ENCODE assay signal across 9 cellular contexts in the genomic region with DNA sequence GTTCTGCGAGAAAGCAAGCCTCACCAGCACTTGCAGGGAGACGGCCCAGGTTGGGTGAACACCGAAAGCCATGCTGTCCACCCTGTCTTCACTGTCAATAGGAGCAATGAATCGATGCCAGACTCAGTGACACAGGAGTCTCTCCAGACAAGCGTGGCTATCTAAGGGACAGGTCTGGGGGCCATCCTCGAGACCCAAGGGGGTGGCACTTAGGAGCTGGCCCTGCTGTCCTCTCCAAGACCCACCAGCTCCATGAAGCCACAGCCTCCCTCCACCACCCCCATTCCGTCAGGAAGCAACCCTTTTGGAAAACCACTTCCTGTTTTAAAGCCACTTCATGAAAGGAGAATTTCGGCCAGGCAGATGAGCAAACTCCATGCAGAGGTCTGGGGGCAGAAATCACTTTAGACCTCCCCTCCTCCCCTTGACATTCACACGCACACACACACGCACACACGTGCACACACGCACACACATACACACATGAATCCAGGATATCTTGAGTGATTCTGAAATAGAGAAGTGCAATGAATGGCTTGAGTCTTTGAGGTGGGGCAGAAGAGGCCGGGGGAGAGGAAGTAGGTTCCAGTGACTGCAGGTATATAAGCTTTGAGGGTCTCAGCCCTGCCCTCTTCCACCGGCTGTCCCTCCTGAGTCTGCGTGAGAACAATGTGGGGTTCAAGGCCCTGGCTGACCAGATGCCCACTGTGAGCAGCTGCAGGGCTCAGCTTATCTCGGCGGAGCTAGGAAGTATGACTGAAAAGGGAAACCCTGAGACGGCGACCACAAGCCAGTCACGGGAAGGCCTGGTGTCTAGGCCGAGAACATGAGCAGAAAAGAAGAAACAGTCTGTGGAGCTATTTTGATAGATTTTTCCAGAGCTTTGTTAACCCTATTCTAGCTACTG. TPM values are rescaled to one million over a fixed set of nuclear protein-coding genes. Genes with fewer than 3 reads are reported as not detected.
A peak's percentile ranks its signal among the peaks of the same experiment; 100 is the strongest.
DNase-seq lines count a peak whose midpoint lies in the region; ATAC-seq and TF ChIP-seq lines count a peak whose summit lies in the region.
"Had no signal": no experiment of that assay in that cellular context is flagged by ENCODE, and none has a peak within 500 bp of the region (broad histone marks: within the 10 kb centered on the region; RNA-seq: fewer than 3 reads in every experiment).

No MANE protein-coding gene starts in this region.

- no peak overlapping the region for H2AFZ ChIP-seq in OCI-LY3 (ENCODE audit: low read depth, low read length)

- H3K36me3 ChIP-seq in OCI-LY3 (replicated peaks; ENCODE audit: low read depth, low read length) (peaks cover 12% of the 10 kb centered on the region), thyroid gland (no peaks in the 10 kb centered on the region)

- 75 to 85% methylated on average over 21 of the region's 21 CpGs for whole genome bisulfite sequencing in thyroid gland, 2 donors

- H3K9me3 Mint-ChIP-seq in activated naive CD4-positive, alpha-beta T cell treated with anti-CD3 and anti-CD28 coated beads, Interleukin-2, amount 10 ng/mL, durations not matched to agents 7 days and 5 days: no peaks in the 10 kb centered on the region

- peak overlapping the region; percentile 47 for H3K4me3 ChIP-seq in OCI-LY3 (ENCODE audit: low read length)
- no peak overlapping the region for H3K4me3 ChIP-seq in thyroid gland (replicated peaks in 1 of 3)

- TF ChIP-seq CTCF in OCI-LY3 (IDR thresholded peaks at IDR 0.05; ENCODE audit: low read depth, low read length) (no peak), thyroid gland (IDR thresholded peaks at IDR 0.05) (no peak)

- H3K4me1 Mint-ChIP-seq in activated naive CD4-positive, alpha-beta T cell treated with anti-CD3 and anti-CD28 coated beads, Interleukin-2, amount 10 ng/mL, durations not matched to agents 7 days and 5 days: peaks cover 76% of the 10 kb centered on the region

- no peaks in the 10 kb centered on the region for H4K20me1 ChIP-seq in OCI-LY3 (ENCODE audit: insufficient read depth, low read length)

- peak overlapping the region; percentile 61 for H3K4me3 Mint-ChIP-seq in activated naive CD4-positive, alpha-beta T cell treated with anti-CD3 and anti-CD28 coated beads, Interleukin-2, amount 10 ng/mL, durations not matched to agents 7 days and 5 days

- ATAC-seq in GM18519 (IDR thresholded peaks at IDR 0.05; ENCODE audit: low FRiP score, unreplicated experiment) (peak; percentile 39), HG02798 (IDR thresholded peaks at IDR 0.05; ENCODE audit: poor library complexity, unreplicated experiment) (peak; percentile 76)

- peak overlapping the region; percentile 74 for H3K4me2 ChIP-seq in OCI-LY3 (ENCODE audit: low read length)

- H3K9me3 ChIP-seq in OCI-LY3 (ENCODE audit: insufficient read depth, low read length): no peaks in the 10 kb centered on the region
- no peaks in the 10 kb centered on the region for H3K9me3 ChIP-seq in thyroid gland

- peaks cover 64% of the 10 kb centered on the region for H3K36me3 Mint-ChIP-seq in activated naive CD4-positive, alpha-beta T cell treated with anti-CD3 and anti-CD28 coated beads, Interleukin-2, amount 10 ng/mL, durations not matched to agents 7 days and 5 days

- H3K27ac ChIP-seq in OCI-LY3 (ENCODE audit: low read length): peak overlapping the region; percentile 98
- peak overlapping the region in 1 of 3 donors; percentile 10 for H3K27ac ChIP-seq in thyroid gland
- H3K27ac ChIP-seq: VCaP had no signal

- H3K79me2 ChIP-seq in OCI-LY3 (ENCODE audit: low read length): no peaks in the 10 kb centered on the region

- H3K27me3 Mint-ChIP-seq in activated naive CD4-positive, alpha-beta T cell treated with anti-CD3 and anti-CD28 coated beads, Interleukin-2, amount 10 ng/mL, durations not matched to agents 7 days and 5 days: no peaks in the 10 kb centered on the region

- intact Hi-C loops in thyroid gland (cut with DNase I): no loop called here

- TF ChIP-seq POLR2A in thyroid gland (IDR thresholded peaks at IDR 0.05): no peak

- peak overlapping the region; percentile 70 for H3K9ac ChIP-seq in OCI-LY3 (ENCODE audit: low read length)

- peaks cover 41% of the 10 kb centered on the region for H3K4me1 ChIP-seq in OCI-LY3 (ENCODE audit: low read length)
- peaks cover 4% of the 10 kb centered on the region in 2 donors for H3K4me1 ChIP-seq in thyroid gland

- H3K27me3 ChIP-seq in OCI-LY3 (ENCODE audit: low read depth, low read length): no peaks in the 10 kb centered on the region
- H3K27me3 ChIP-seq in thyroid gland: no peaks in the 10 kb centered on the region

- peak; percentile 64 for DNase-seq in activated naive CD4-positive, alpha-beta T cell treated with anti-CD3 and anti-CD28 coated beads, Interleukin-2, amount 10 ng/mL, durations not matched to agents 7 days and 5 days
- peak; percentile 59 for DNase-seq in medulla oblongata (ENCODE audit: extremely low spot score)
- no peak for DNase-seq in RKO (ENCODE audit: low spot score)
- DNase-seq in NCI-H1930 (lab: John Stamatoyannopoulos, UW): no peak
- DNase-seq in thyroid gland: no peak

- peak overlapping the region; percentile 93 for H3K27ac Mint-ChIP-seq in activated naive CD4-positive, alpha-beta T cell treated with anti-CD3 and anti-CD28 coated beads, Interleukin-2, amount 10 ng/mL, durations not matched to agents 7 days and 5 days

- CTCF ChIA-PET in activated naive CD4-positive, alpha-beta T cell treated with anti-CD3 and anti-CD28 coated beads, Interleukin-2, amount 10 ng/mL, durations not matched to agents 7 days and 5 days (lab: Charles Lee): interaction anchor here (0.8 to 3.8 kb wide), 8 partner anchors 10 to 28 kb away, joined by 3 to 17 read pairs (median 4); a partner anchor contains a TSS

RNA-seq across cellular contexts. Expression of a gene that starts 25.0 kb away (rescaled TPM):
- 10 to 100 TPM; 21.4 to 97.6 (median 35.5) TPM for total RNA-seq in thyroid gland

Comparison
In these comparisons a context has a peak if more than half of its experiments do, and no peak if none do; other contexts are left out.
1. DNase-seq: peak in activated naive CD4-positive, alpha-beta T cell treated with anti-CD3 and anti-CD28 coated beads, Interleukin-2, amount 10 ng/mL, durations not matched to agents 7 days and 5 days (single experiment) and medulla oblongata (single experiment); none in RKO (single experiment), NCI-H1930 (0 of 2) and thyroid gland (0 of 2).